Comparison of ENCODE assay signal across 8 cellular contexts in genomic region chr14:44897041-44897843, GRCh38.
DNase-seq lines count a peak whose midpoint lies in the region; ATAC-seq, FAIRE-seq and TF ChIP-seq lines count a peak whose summit lies in the region.

No MANE protein-coding gene starts in this region.

- peak overlapping the region; percentile 87 for H3K4me3 ChIP-seq in adipocyte (ENCODE audit: low read length)
- H3K4me3 ChIP-seq in trophoblast cell (ENCODE audit: low read depth, low read length): peak overlapping the region; percentile 99
- H3K4me3 ChIP-seq in transverse colon: peak overlapping the region; percentile 72 to 96 (median 93)

- H3K4me2 ChIP-seq in trophoblast cell (ENCODE audit: low read length): peak overlapping the region; percentile 74

- peak overlapping the region; percentile 78 for H2BK120ac ChIP-seq in trophoblast cell (ENCODE audit: insufficient read depth, low read length, poor library complexity)

- peaks cover 3% of the 10 kb centered on the region for H3K36me3 ChIP-seq in adipocyte (ENCODE audit: control insufficient read depth, insufficient read depth, low read length, severe bottlenecking)
- H3K36me3 ChIP-seq in trophoblast cell (ENCODE audit: control insufficient read depth in 1 of 2, insufficient read depth in 2 of 2, low read length in 2 of 2): no peaks in the 10 kb centered on the region
- no peaks in the 10 kb centered on the region for H3K36me3 ChIP-seq in transverse colon

- peak; percentile 99 for FAIRE-seq in GM12891 (lab: Jason Lieb, UNC)

- H4K12ac ChIP-seq in trophoblast cell (ENCODE audit: low read depth, low read length): peak overlapping the region; percentile 90

- H3K27me3 ChIP-seq in adipocyte (replicated peaks; ENCODE audit: control insufficient read depth, insufficient read depth, low read length) (no peaks in the 10 kb centered on the region), trophoblast cell (ENCODE audit: insufficient read depth, low read length) (no peaks in the 10 kb centered on the region), transverse colon (no peaks in the 10 kb centered on the region)

- TF ChIP-seq POLR2A in GM12891 (IDR thresholded peaks at IDR 0.05; ENCODE audit: low read depth, low read length) (no peak), transverse colon (IDR thresholded peaks at IDR 0.05) (peak; percentile 84)

- intact Hi-C loops in cardiac septum (cut with DNase I): loop anchor here (2.0 to 5.0 kb wide), 4 partner anchors 65 to 355 kb away; partner anchors contain the start of genes FKBP3, KLHL28, MIS18BP1 and PRPF39
- intact Hi-C loops in transverse colon (cut with DNase I; ENCODE audit: low total_unique reads): no loop called here

- no peak overlapping the region for H3K23ac ChIP-seq in trophoblast cell (ENCODE audit: low read length)

- peak overlapping the region; percentile 90 for H4K8ac ChIP-seq in trophoblast cell (ENCODE audit: low read depth, low read length)

- no peak for TF ChIP-seq CTCF in transverse colon (IDR thresholded peaks at IDR 0.05)

- H3K14ac ChIP-seq in trophoblast cell (ENCODE audit: low read length): peak overlapping the region; percentile 94

- peak overlapping the region; percentile 91 for H3K9ac ChIP-seq in adipocyte (ENCODE audit: low read length)
- H3K9ac ChIP-seq in trophoblast cell (ENCODE audit: low read length): peak overlapping the region; percentile 96

- peak overlapping the region; percentile 68 for H3K4ac ChIP-seq in trophoblast cell (ENCODE audit: low read depth, low read length)

- peaks cover 7% of the 10 kb centered on the region for H3K79me2 ChIP-seq in trophoblast cell (ENCODE audit: control insufficient read depth, insufficient read depth, low read length, poor library complexity)

- peak overlapping the region; percentile 78 for H2BK5ac ChIP-seq in trophoblast cell (ENCODE audit: low read depth, low read length, poor library complexity)

- H3K79me1 ChIP-seq in trophoblast cell (ENCODE audit: low read length): peaks cover 8% of the 10 kb centered on the region

- in situ Hi-C loops in transverse colon (cut with MboI; ENCODE audit: low pct_ligation_motif_present in 1 of 4, low pct_unique_long_range_greater_than_20kb in 1 of 4, low sequenced_read_pairs in 3 of 4): no loop called here

- peak overlapping the region; percentile 98 for H2AFZ ChIP-seq in trophoblast cell (ENCODE audit: insufficient read depth, low read length, poor library complexity)

- TF ChIP-seq EP300 in transverse colon (IDR thresholded peaks at IDR 0.05; ENCODE audit: low read depth): no peak

- DNase-seq in GM12891 (ENCODE audit: insufficient read length, low spot score) (peak; percentile 83), NCI-H1417 treated with DMSO at 0.1 percent for 48 hours (lab: John Stamatoyannopoulos, UW) (peak; percentile 84), SW 1271 (lab: John Stamatoyannopoulos, UW) (peak; percentile 85 to 93), adipocyte (ENCODE audit: low read depth) (peak; percentile 99), cardiac septum (ENCODE audit: low spot score) (peak; percentile 99), trophoblast cell (peak; percentile 93), transverse colon (peak; percentile 99)

- H3K4me1 ChIP-seq in adipocyte (ENCODE audit: control insufficient read depth, insufficient read depth, low read length) (peaks cover 34% of the 10 kb centered on the region), trophoblast cell (ENCODE audit: control insufficient read depth in 1 of 2, insufficient read depth in 2 of 2, low read length in 2 of 2) (no peaks in the 10 kb centered on the region), transverse colon (peaks cover 0 to 21% (median 5%) of the 10 kb centered on the region in 4 donors)

- peak; percentile 96 for ATAC-seq in HG02798 (IDR thresholded peaks at IDR 0.05; ENCODE audit: poor library complexity, unreplicated experiment)

- no peak overlapping the region for H2AK5ac ChIP-seq in trophoblast cell (ENCODE audit: low read length)

- no peak overlapping the region for H2BK12ac ChIP-seq in trophoblast cell (ENCODE audit: low read length)

- H3K9me3 ChIP-seq in adipocyte (ENCODE audit: control insufficient read depth, low read length) (no peaks in the 10 kb centered on the region), trophoblast cell (ENCODE audit: insufficient read depth, low read depth, low read length) (no peaks in the 10 kb centered on the region), transverse colon (no peaks in the 10 kb centered on the region)

- no CpG with 5 or more reads among the region's 81 CpGs for WGBS in trophoblast cell (ENCODE audit: extremely low coverage, insufficient coverage, insufficient read length)
- 1% methylated on average over 53 of the region's 81 CpGs; no CpG with 5 or more reads in 1 of the 2 donors for WGBS in transverse colon (ENCODE audit: low coverage in 1 of 2), 2 donors

- H3K27ac ChIP-seq in trophoblast cell (ENCODE audit: low read depth, low read length): peak overlapping the region; percentile 81
- H3K27ac ChIP-seq in transverse colon: peak overlapping the region; percentile 97 to 100 (median 99)

- H4K91ac ChIP-seq in trophoblast cell (ENCODE audit: low read depth, low read length): peak overlapping the region; percentile 84

- peak overlapping the region; percentile 95 for H3K18ac ChIP-seq in trophoblast cell (ENCODE audit: low read length)

TF ChIP-seq in GM12891, 5 proteins besides CTCF, POLR2A, EP300 and RAD21:
- TF ChIP-seq TAF1 (IDR thresholded peaks at IDR 0.05; ENCODE audit: low read depth, low read length) (peak; percentile 32; the same call in 1 of the 2 replicates), POU2F2 (IDR thresholded peaks at IDR 0.05; ENCODE audit: low read depth, low read length) (no peak), SPI1 (IDR thresholded peaks at IDR 0.05; ENCODE audit: low read depth, low read length) (no peak), PAX5 (IDR thresholded peaks at IDR 0.05; ENCODE audit: insufficient read depth, low read length, severe bottlenecking) (no peak), POLR2AphosphoS5 (IDR thresholded peaks at IDR 0.05; ENCODE audit: low read depth, low read length) (0 out of 2 replicates have a peak, but pooled peaks have one; percentile 28)

Comparison
In these comparisons a context has a peak if more than half of its experiments do, and no peak if none do; other contexts are left out.
1. Peak in every context shown above with its lines: DNase-seq, ATAC-seq, H3K4me3 ChIP-seq and H3K27ac ChIP-seq.